Comparison of ENCODE assay signal across 10 cellular contexts in the genomic region with DNA sequence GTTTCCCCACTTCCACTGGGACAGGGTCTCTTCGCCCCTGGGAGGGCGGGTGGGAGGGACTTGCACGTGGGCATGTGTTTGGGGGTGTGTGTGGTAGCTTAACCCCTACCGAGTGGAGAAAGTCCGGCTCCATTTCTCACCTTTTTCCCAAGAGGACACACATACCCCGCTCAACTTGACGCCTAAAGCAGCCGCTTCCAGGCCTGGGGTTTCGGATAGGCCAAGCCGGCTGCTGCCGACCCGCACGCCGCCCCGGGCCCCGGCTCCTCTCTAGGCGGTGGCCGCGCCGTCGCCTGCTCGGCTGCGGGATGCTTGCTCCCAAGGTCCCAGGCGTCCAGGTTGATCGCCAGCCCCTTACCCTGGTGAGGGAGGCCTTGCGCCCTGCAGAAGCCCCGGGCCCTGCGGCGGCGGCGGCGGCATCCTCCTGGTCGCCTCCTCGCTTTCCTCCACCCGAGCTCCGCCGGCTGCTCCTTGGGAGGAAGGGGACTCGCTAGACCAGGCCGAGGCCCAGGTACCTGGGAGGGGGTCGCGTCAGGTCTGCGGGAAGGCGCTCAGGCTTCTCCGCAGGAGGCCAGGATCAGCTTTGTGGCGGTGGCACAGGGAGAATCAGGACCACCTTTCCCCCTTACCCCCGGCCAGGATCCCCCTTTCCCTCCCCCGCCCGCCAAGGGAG. TPM values are rescaled to one million over a fixed set of nuclear protein-coding genes. Genes with fewer than 3 reads are reported as not detected.
A peak's percentile ranks its signal among the peaks of the same experiment; 100 is the strongest.
DNase-seq lines count a peak whose midpoint lies in the region; ATAC-seq and TF ChIP-seq lines count a peak whose summit lies in the region.
"Had no signal": no experiment of that assay in that cellular context is flagged by ENCODE, and none has a peak within 500 bp of the region (broad histone marks: within the 10 kb centered on the region; RNA-seq: fewer than 3 reads in every experiment).

No MANE protein-coding gene starts in this region.

- CTCF ChIA-PET in naive thymus-derived CD4-positive, alpha-beta T cell (lab: Charles Lee) = no interaction called here

- no peak for ATAC-seq in stimulated activated naive CD8-positive, alpha-beta T cell treated with anti-CD3 and anti-CD28 coated beads, Interleukin-15, Interleukin-2, amounts not matched to agents 100 U/mL and 50 U/mL, for 24 hours
- ATAC-seq in naive thymus-derived CD4-positive, alpha-beta T cell = no peak
- ATAC-seq in HG03342 (IDR thresholded peaks at IDR 0.05; ENCODE audit: unreplicated experiment) = no peak
- ATAC-seq: body of pancreas had no signal

- intact Hi-C loops in naive thymus-derived CD4-positive, alpha-beta T cell (cut with micrococcal nuclease) = loop anchor here (5.0 to 10.0 kb wide), 8 partner anchors 179 to 1251 kb away; a partner anchor contains a TSS
- intact Hi-C loops in vagina (cut with DNase I) = no loop called here

- no peak for TF ChIP-seq CTCF in vagina (IDR thresholded peaks at IDR 0.05)

- DNase-seq in stimulated activated naive CD8-positive, alpha-beta T cell treated with anti-CD3 and anti-CD28 coated beads, Interleukin-15, Interleukin-2, amounts not matched to agents 100 U/mL and 50 U/mL, for 24 hours = no peak
- DNase-seq in T47D (ENCODE audit: low read depth in 1 of 2, low spot score in 1 of 2) = peak; percentile 82 to 85
- peak in 8 of 9 donors; percentile 16 to 46 (median 28) for DNase-seq in naive thymus-derived CD4-positive, alpha-beta T cell
- no peak for DNase-seq in vagina (ENCODE audit: extremely low spot score in 2 of 2)
- DNase-seq in NOMO-1 (lab: John Stamatoyannopoulos, UW; ENCODE audit: unreplicated experiment in 2 of 2) = no peak
- DNase-seq in NCI-H1694 treated with DMSO at 0.1 percent for 48 hours (lab: John Stamatoyannopoulos, UW) = no peak
- DNase-seq: NCI-H1436 had no signal

- no peak overlapping the region for H3K27ac ChIP-seq in naive thymus-derived CD4-positive, alpha-beta T cell (ENCODE audit: low read depth, low read length)
- no peak overlapping the region for H3K27ac ChIP-seq in vagina
- H3K27ac ChIP-seq: body of pancreas had no signal

- H3K4me3 ChIP-seq in naive thymus-derived CD4-positive, alpha-beta T cell (ENCODE audit: low read length) = no peak overlapping the region
- peak overlapping the region; percentile 36 to 38 for H3K4me3 ChIP-seq in vagina
- H3K4me3 ChIP-seq: body of pancreas had no signal

- POLR2A ChIA-PET in naive thymus-derived CD4-positive, alpha-beta T cell (lab: Charles Lee) = interaction anchor here (0.8 to 1.1 kb wide), 3 partner anchors 9 to 1046 kb away, joined by 3 to 6 read pairs (median 4); no protein-coding TSS in a partner anchor

- H3K9me3 Mint-ChIP-seq in stimulated activated naive CD8-positive, alpha-beta T cell treated with anti-CD3 and anti-CD28 coated beads, Interleukin-15, Interleukin-2, amounts not matched to agents 100 ng/mL and 50 ng/mL, for 24 hours = no peaks in the 10 kb centered on the region
- H3K9me3 Mint-ChIP-seq in naive thymus-derived CD4-positive, alpha-beta T cell = peaks cover 0 to 4% (median 0%) of the 10 kb centered on the region in 11 donors

- in situ Hi-C loops in T47D (cut with HindIII; ENCODE audit: low pct_unique_long_range_greater_than_20kb, low sequenced_read_pairs) = no loop called here

- peaks cover 38 to 52% of the 10 kb centered on the region in 2 donors for H3K4me1 ChIP-seq in naive thymus-derived CD4-positive, alpha-beta T cell (ENCODE audit: control insufficient read depth in 2 of 2, insufficient read depth in 2 of 2, low read length in 2 of 2)
- H3K4me1 ChIP-seq in vagina = peaks cover 51% of the 10 kb centered on the region

- peaks cover 50% of the 10 kb centered on the region for H3K4me1 Mint-ChIP-seq in stimulated activated naive CD8-positive, alpha-beta T cell treated with anti-CD3 and anti-CD28 coated beads, Interleukin-15, Interleukin-2, amounts not matched to agents 100 ng/mL and 50 ng/mL, for 24 hours (ENCODE audit: low read depth)
- H3K4me1 Mint-ChIP-seq in naive thymus-derived CD4-positive, alpha-beta T cell = peaks cover 26 to 49% (median 43%) of the 10 kb centered on the region in 7 donors

- peaks cover 0 to 8% (median 0%) of the 10 kb centered on the region in 3 experiments for H3K36me3 ChIP-seq in naive thymus-derived CD4-positive, alpha-beta T cell (ENCODE audit: control insufficient read depth in 2 of 3, insufficient read depth in 3 of 3, low read length in 3 of 3)
- no peaks in the 10 kb centered on the region for H3K36me3 ChIP-seq in vagina

- no peak for TF ChIP-seq POLR2A in vagina (IDR thresholded peaks at IDR 0.05)

- peak overlapping the region; percentile 30 for H3K4me3 Mint-ChIP-seq in stimulated activated naive CD8-positive, alpha-beta T cell treated with anti-CD3 and anti-CD28 coated beads, Interleukin-15, Interleukin-2, amounts not matched to agents 100 ng/mL and 50 ng/mL, for 24 hours
- H3K4me3 Mint-ChIP-seq in naive thymus-derived CD4-positive, alpha-beta T cell = peak overlapping the region in 6 of 10 donors; percentile 37 to 97 (median 74)

- H3K27me3 Mint-ChIP-seq in stimulated activated naive CD8-positive, alpha-beta T cell treated with anti-CD3 and anti-CD28 coated beads, Interleukin-15, Interleukin-2, amounts not matched to agents 100 ng/mL and 50 ng/mL, for 24 hours = peaks cover 47% of the 10 kb centered on the region
- peaks cover 44 to 55% (median 46%) of the 10 kb centered on the region in 5 donors for H3K27me3 Mint-ChIP-seq in naive thymus-derived CD4-positive, alpha-beta T cell

- peaks cover 25 to 56% of the 10 kb centered on the region in 2 donors for H3K27me3 ChIP-seq in naive thymus-derived CD4-positive, alpha-beta T cell (ENCODE audit: control insufficient read depth in 2 of 2, insufficient read depth in 2 of 2, low read length in 2 of 2)
- peaks cover 33% of the 10 kb centered on the region for H3K27me3 ChIP-seq in vagina

- no peak overlapping the region for H3K27ac Mint-ChIP-seq in stimulated activated naive CD8-positive, alpha-beta T cell treated with anti-CD3 and anti-CD28 coated beads, Interleukin-15, Interleukin-2, amounts not matched to agents 100 ng/mL and 50 ng/mL, for 24 hours
- no peak overlapping the region for H3K27ac Mint-ChIP-seq in naive thymus-derived CD4-positive, alpha-beta T cell

- H3K36me3 Mint-ChIP-seq in stimulated activated naive CD8-positive, alpha-beta T cell treated with anti-CD3 and anti-CD28 coated beads, Interleukin-15, Interleukin-2, amounts not matched to agents 100 ng/mL and 50 ng/mL, for 24 hours (ENCODE audit: low read depth) = no peaks in the 10 kb centered on the region
- H3K36me3 Mint-ChIP-seq in naive thymus-derived CD4-positive, alpha-beta T cell = peaks cover 0 to 4% (median 0%) of the 10 kb centered on the region in 5 donors

- no peaks in the 10 kb centered on the region for H3K9me3 ChIP-seq in naive thymus-derived CD4-positive, alpha-beta T cell (ENCODE audit: control insufficient read depth in 2 of 3, low read length in 3 of 3)
- H3K9me3 ChIP-seq in vagina = no peaks in the 10 kb centered on the region
- H3K9me3 ChIP-seq: body of pancreas had no signal

RNA-seq across cellular contexts. Expression of a gene that starts 3.2 kb away (rescaled TPM):
- total RNA-seq in naive thymus-derived CD4-positive, alpha-beta T cell = 10 to 100 TPM; 31.2 to 60.1 (median 38.6) TPM
- polyA plus RNA-seq in naive thymus-derived CD4-positive, alpha-beta T cell = 10 to 100 TPM; 24.0 to 30.9 TPM
- total RNA-seq in vagina = 8.6 TPM

Comparison
In these comparisons a context has a peak if more than half of its experiments do, and no peak if none do; other contexts are left out.
1. DNase-seq: peak in T47D (2 of 2) and naive thymus-derived CD4-positive, alpha-beta T cell (8 of 9); none in stimulated activated naive CD8-positive, alpha-beta T cell treated with anti-CD3 and anti-CD28 coated beads, Interleukin-15, Interleukin-2, amounts not matched to agents 100 U/mL and 50 U/mL, for 24 hours (single experiment), vagina (0 of 2), NOMO-1 (0 of 2) and NCI-H1694 treated with DMSO at 0.1 percent for 48 hours (single experiment).